Comparison of ENCODE assay signal across 14 cellular contexts in the genomic region with DNA sequence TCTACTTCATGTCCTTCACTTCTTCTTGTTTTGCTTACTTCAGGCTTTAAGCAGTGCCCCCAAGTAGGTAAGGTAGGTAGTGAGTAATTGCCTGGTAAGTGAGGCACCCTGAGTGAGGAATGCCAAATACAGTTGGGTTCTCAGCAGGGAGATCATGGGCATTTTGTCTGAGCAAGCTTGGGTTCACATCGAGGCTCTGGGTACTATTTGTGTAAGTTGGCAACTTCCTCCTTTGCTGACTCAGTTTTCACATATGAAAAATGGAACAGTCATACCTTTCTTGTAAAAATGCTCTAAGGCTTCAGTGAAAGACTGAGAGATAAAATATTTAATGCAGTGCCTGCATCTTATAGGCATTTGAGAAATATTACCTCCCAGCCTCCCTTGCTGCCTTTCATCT.
DNase-seq lines count a peak whose midpoint lies in the region; ATAC-seq and TF ChIP-seq lines count a peak whose summit lies in the region.
"Had no signal": no experiment of that assay in that cellular context is flagged by ENCODE, and none has a peak within 500 bp of the region (broad histone marks: within the 10 kb centered on the region; RNA-seq: fewer than 3 reads in every experiment).

No MANE protein-coding gene starts in this region.

- no peaks in the 10 kb centered on the region for H3K27me3 Mint-ChIP-seq in activated T-cell treated with anti-CD3 and anti-CD28 coated beads, Interleukin-2, amount 50 U/mL, for 72 hours (ENCODE audit: low read depth)
- no peaks in the 10 kb centered on the region for H3K27me3 Mint-ChIP-seq in central memory CD8-positive, alpha-beta T cell

- H3K27me3 ChIP-seq in skeletal muscle satellite cell (ENCODE audit: control insufficient read depth, insufficient read depth, low read length) = peaks cover 2% of the 10 kb centered on the region
- H3K27me3 ChIP-seq in suprapubic skin = no peaks in the 10 kb centered on the region

- no peaks in the 10 kb centered on the region for H3K9me3 Mint-ChIP-seq in activated T-cell treated with anti-CD3 and anti-CD28 coated beads, Interleukin-2, amount 50 U/mL, for 72 hours
- no peaks in the 10 kb centered on the region for H3K9me3 Mint-ChIP-seq in central memory CD8-positive, alpha-beta T cell

- no peak overlapping the region for H3K27ac ChIP-seq in suprapubic skin
- H3K27ac ChIP-seq: coronary artery had no signal

- H3K4me3 ChIP-seq in skeletal muscle satellite cell (ENCODE audit: low read length) (no peak overlapping the region), suprapubic skin (no peak overlapping the region), foreskin fibroblast (ENCODE audit: low read depth in 1 of 2, low read length in 2 of 2) (no peak overlapping the region)
- H3K4me3 ChIP-seq: coronary artery had no signal

- 64% methylated on average over 1 of the region's 1 CpG for WGBS in suprapubic skin

- TF ChIP-seq CTCF in suprapubic skin (IDR thresholded peaks at IDR 0.05) (peak in 1 of 2 donors; percentile 4), foreskin fibroblast (IDR thresholded peaks at IDR 0.05; ENCODE audit: low read depth, low read length) (no peak)

- TF ChIP-seq POLR2A in suprapubic skin (IDR thresholded peaks at IDR 0.05) = no peak

- H3K36me3 Mint-ChIP-seq in activated T-cell treated with anti-CD3 and anti-CD28 coated beads, Interleukin-2, amount 50 U/mL, for 72 hours (ENCODE audit: insufficient read depth in 2 of 2) = peaks cover 0 to 7% of the 10 kb centered on the region in 2 donors
- peaks cover 11% of the 10 kb centered on the region for H3K36me3 Mint-ChIP-seq in central memory CD8-positive, alpha-beta T cell (ENCODE audit: insufficient read depth)

- peaks cover 33% of the 10 kb centered on the region for H3K4me1 Mint-ChIP-seq in activated T-cell treated with anti-CD3 and anti-CD28 coated beads, Interleukin-2, amount 50 U/mL, for 72 hours (ENCODE audit: low read depth)
- peaks cover 37% of the 10 kb centered on the region for H3K4me1 Mint-ChIP-seq in central memory CD8-positive, alpha-beta T cell

- peak overlapping the region; percentile 39 for H3K9ac ChIP-seq in skeletal muscle satellite cell (ENCODE audit: low read depth, low read length)

- TF ChIP-seq EP300 in suprapubic skin (IDR thresholded peaks at IDR 0.05) = no peak

- ATAC-seq in activated T-cell treated with anti-CD3 and anti-CD28 coated beads, Interleukin-2, amount 50 U/mL, for 72 hours (replicated peaks in 1 of 2) = peak; percentile 62 to 76
- no peak for ATAC-seq in central memory CD8-positive, alpha-beta T cell (replicated peaks; ENCODE audit: extremely low read depth, poor library complexity, severe bottlenecking)
- ATAC-seq: left cardiac atrium had no signal

- H3K36me3 ChIP-seq in skeletal muscle satellite cell (ENCODE audit: insufficient read depth, low read length) (no peaks in the 10 kb centered on the region), suprapubic skin (no peaks in the 10 kb centered on the region)

- no peaks in the 10 kb centered on the region for H3K9me3 ChIP-seq in skeletal muscle satellite cell (replicated peaks; ENCODE audit: low read length)
- H3K9me3 ChIP-seq in suprapubic skin = no peaks in the 10 kb centered on the region

- H3K4me2 ChIP-seq in skeletal muscle satellite cell (ENCODE audit: low read length) = no peak overlapping the region

- no peak for DNase-seq in activated T-cell treated with anti-CD3 and anti-CD28 coated beads, Interleukin-2, amount 50 U/mL, for 72 hours
- no peak for DNase-seq in activated T-cell treated with anti-CD3 and anti-CD28 coated beads, Interleukin-2, amount 50 U/mL, for 48 hours
- peak; percentile 71 for DNase-seq in HT1080 (ENCODE audit: low read depth)
- DNase-seq in central memory CD8-positive, alpha-beta T cell (ENCODE audit: low spot score in 2 of 2) = no peak
- DNase-seq in cerebellar nuclear complex (lab: John Stamatoyannopoulos, UW) = no peak
- no peak for DNase-seq in suprapubic skin (ENCODE audit: low spot score in 2 of 2)
- DNase-seq in foreskin fibroblast = no peak
- DNase-seq: Calu3, GDM1, HFFc6, left cardiac atrium, NCI-H187 had no signal

- peaks cover 38% of the 10 kb centered on the region for H3K4me1 ChIP-seq in skeletal muscle satellite cell (ENCODE audit: control insufficient read depth, insufficient read depth, low read length)
- peaks cover 46% of the 10 kb centered on the region for H3K4me1 ChIP-seq in suprapubic skin

- peak overlapping the region in 1 of 2 donors; percentile 58 for H3K4me3 Mint-ChIP-seq in activated T-cell treated with anti-CD3 and anti-CD28 coated beads, Interleukin-2, amount 50 U/mL, for 72 hours
- no peak overlapping the region for H3K4me3 Mint-ChIP-seq in central memory CD8-positive, alpha-beta T cell
- H3K4me3 Mint-ChIP-seq: HFFc6 had no signal

- H3K27ac Mint-ChIP-seq in activated T-cell treated with anti-CD3 and anti-CD28 coated beads, Interleukin-2, amount 50 U/mL, for 72 hours = peak overlapping the region; percentile 93
- peak overlapping the region; percentile 23 for H3K27ac Mint-ChIP-seq in central memory CD8-positive, alpha-beta T cell (ENCODE audit: low read depth)
- H3K27ac Mint-ChIP-seq: HFFc6 had no signal
